ENCODE assay signal across 8 cellular contexts in the genomic region with DNA sequence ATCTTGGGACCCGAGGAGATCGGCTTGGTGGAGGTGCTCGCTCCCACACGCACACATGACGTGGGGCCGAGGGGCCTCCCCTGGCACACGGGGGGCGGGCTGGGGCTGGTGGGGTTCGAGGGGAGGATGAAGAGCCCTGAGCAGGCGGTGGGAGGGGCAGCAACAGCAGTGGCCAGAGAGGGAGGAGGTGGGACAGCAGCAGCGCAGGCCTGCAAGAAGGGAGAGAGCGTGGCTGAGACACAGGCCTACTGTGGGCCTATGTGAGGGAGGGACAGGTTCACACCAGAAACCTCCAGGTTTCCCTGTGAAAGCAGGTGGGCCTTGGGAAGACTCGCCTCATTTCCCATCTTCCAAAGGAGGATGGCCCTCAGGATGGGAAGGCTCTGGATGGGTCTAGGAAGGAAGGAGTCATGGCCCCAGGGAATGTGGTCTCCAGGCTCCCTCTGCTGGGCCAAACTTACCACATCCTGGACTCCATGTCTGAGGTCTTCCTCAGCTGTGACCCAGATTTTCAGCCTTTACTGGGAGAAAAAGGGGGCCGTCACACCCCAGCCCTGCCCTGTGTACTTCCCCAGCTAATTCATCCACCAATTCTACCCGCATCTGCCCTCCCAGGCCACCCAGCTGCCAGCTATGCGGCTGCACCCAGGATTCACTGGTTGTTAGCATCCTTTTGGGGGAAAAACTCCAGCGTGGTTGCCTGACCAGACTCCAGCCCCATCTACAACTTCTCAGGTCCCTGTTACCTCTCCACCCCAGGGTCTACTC. TPM values are rescaled to one million over a fixed set of nuclear protein-coding genes. Genes with fewer than 3 reads are reported as not detected.
DNase-seq lines count a peak whose midpoint lies in the region; ATAC-seq and TF ChIP-seq lines count a peak whose summit lies in the region.

No MANE protein-coding gene starts in this region.

- H3K4me3 Mint-ChIP-seq in natural killer cell: no peak overlapping the region

- intact Hi-C loops in natural killer cell (cut with micrococcal nuclease): no loop called here

- DNase-seq in AG20443 (ENCODE audit: low spot score) (peak; percentile 82), GM04504 (ENCODE audit: low read depth) (peak; percentile 42), NCI-H460 (ENCODE audit: extremely low read depth, low read depth) (peak; percentile 52), cerebellar cortex (ENCODE audit: low spot score) (peak; percentile 74), natural killer cell (no peak), KG1 (lab: John Stamatoyannopoulos, UW) (no peak)

- no peak for TF ChIP-seq CTCF in natural killer cell (IDR thresholded peaks at IDR 0.05)

- H3K4me1 Mint-ChIP-seq in natural killer cell: peaks cover 0 to 19% of the 10 kb centered on the region in 2 donors

- no peaks in the 10 kb centered on the region for H3K9me3 Mint-ChIP-seq in natural killer cell

- H3K27ac Mint-ChIP-seq in natural killer cell: no peak overlapping the region

- no peaks in the 10 kb centered on the region for H3K36me3 Mint-ChIP-seq in natural killer cell

- ATAC-seq in natural killer cell: peak in 2 of 3 donors; percentile 26 to 42
- no peak for ATAC-seq in GM21717 (IDR thresholded peaks at IDR 0.05; ENCODE audit: unreplicated experiment)
- no peak for ATAC-seq in GM21529 (IDR thresholded peaks at IDR 0.05; ENCODE audit: unreplicated experiment)

- peaks cover 52 to 55% of the 10 kb centered on the region in 2 donors for H3K27me3 Mint-ChIP-seq in natural killer cell (ENCODE audit: low read depth in 2 of 2)

RNA-seq across cellular contexts. Expression of gene PIANP, which starts 2.8 kb away (rescaled TPM):
- total RNA-seq in NCI-H460 (2014; rRNA removed; shearing (Covaris generic)): not detected in 2 replicates
- polyA plus RNA-seq in NCI-H460 (2014; cell fraction: nucleus; rRNA removed): not detected in 2 replicates
- total RNA-seq in natural killer cell: not detected

RNA-seq across cellular contexts. Expression of gene ZNF384, which starts 8.6 kb away (rescaled TPM):
- total RNA-seq in NCI-H460 (2014; rRNA removed; shearing (Covaris generic)): 14.7 and 18.9 TPM in 2 replicates
- polyA plus RNA-seq in NCI-H460 (2014; cell fraction: nucleus; rRNA removed): 31.2 and 37.6 TPM in 2 replicates
- total RNA-seq in natural killer cell: 100 to 1,000 TPM in 2 of 3 donors, 10 to 100 TPM in 1; 95.1 to 101 (median 100) TPM

RNA-seq across cellular contexts. Expression of gene COPS7A, which starts 26.1 kb away (rescaled TPM):
- 75.2 and 77.1 TPM in 2 replicates for total RNA-seq in NCI-H460 (2014; rRNA removed; shearing (Covaris generic))
- polyA plus RNA-seq in NCI-H460 (2014; cell fraction: nucleus; rRNA removed): 68.0 and 76.1 TPM in 2 replicates
- 10 to 100 TPM; 23.5 to 29.8 (median 28.9) TPM for total RNA-seq in natural killer cell

RNA-seq across cellular contexts. Expression of gene ING4, which starts 34.8 kb away (rescaled TPM):
- 16.3 and 17.6 TPM in 2 replicates for total RNA-seq in NCI-H460 (2014; rRNA removed; shearing (Covaris generic))
- polyA plus RNA-seq in NCI-H460 (2014; cell fraction: nucleus; rRNA removed): 50.0 and 61.5 TPM in 2 replicates
- 10 to 100 TPM; 29.9 to 40.9 (median 30.2) TPM for total RNA-seq in natural killer cell

RNA-seq across cellular contexts. Expression of gene ACRBP, which starts 50.5 kb away (rescaled TPM):
- 0.40 TPM in 1 of 2 replicates, not detected in the other for total RNA-seq in NCI-H460 (2014; rRNA removed; shearing (Covaris generic))
- polyA plus RNA-seq in NCI-H460 (2014; cell fraction: nucleus; rRNA removed): not detected in 2 replicates
- 10 to 100 TPM in 1 of 3 donors, 1 to 10 TPM in 2; 2.1 to 12.2 (median 4.7) TPM for total RNA-seq in natural killer cell

Comparison
In these comparisons a context has a peak if more than half of its experiments do, and no peak if none do; other contexts are left out.
1. DNase-seq: peak in AG20443 (single experiment), GM04504 (single experiment), NCI-H460 (single experiment) and cerebellar cortex (single experiment); none in natural killer cell (single experiment) and KG1 (single experiment).
2. ATAC-seq: peak in natural killer cell (2 of 3); none in GM21717 (single experiment) and GM21529 (single experiment).